Comparison of ENCODE assay signal across 1 cellular context in genomic region chr12:41205070-41205715, GRCh38.
TF ChIP-seq lines count a peak whose summit lies in the region.

No MANE protein-coding gene starts in this region.

TF ChIP-seq in GM12878, 131 proteins besides CTCF, POLR2A, EP300 and RAD21 (continued from another document):
- TF ChIP-seq NFYA (IDR thresholded peaks at IDR 0.05; ENCODE audit: borderline replicate concordance, low read depth, low read length) (no peak), TAF1 (IDR thresholded peaks at IDR 0.05; ENCODE audit: borderline replicate concordance, low read depth, low read length) (no peak), ESRRA (IDR thresholded peaks at IDR 0.05; ENCODE audit: low read length) (no peak)
